16 cellular contexts compared by ENCODE assay signal in the genomic region with DNA sequence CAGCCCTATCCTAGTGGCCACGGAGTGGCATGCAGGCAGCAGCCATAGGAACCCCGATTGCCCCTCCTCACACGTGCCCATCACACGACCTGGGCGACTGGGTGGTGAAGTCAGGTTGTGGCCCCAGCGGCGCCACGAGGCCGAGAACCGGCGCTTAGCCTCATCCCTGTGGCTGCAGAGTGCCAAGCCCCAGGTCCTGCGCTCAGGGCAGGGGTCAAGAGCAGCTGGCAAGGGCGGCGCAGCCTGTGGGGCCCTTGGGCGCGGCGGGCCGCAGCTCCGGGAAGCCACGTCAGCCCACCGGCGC.
DNase-seq lines count a peak whose midpoint lies in the region; ATAC-seq and TF ChIP-seq lines count a peak whose summit lies in the region.
"Had no signal": no experiment of that assay in that cellular context is flagged by ENCODE, and none has a peak within 500 bp of the region (broad histone marks: within the 10 kb centered on the region; RNA-seq: fewer than 3 reads in every experiment).

No MANE protein-coding gene starts in this region.

- H4K12ac ChIP-seq in trophoblast cell (ENCODE audit: low read depth, low read length), result no peak overlapping the region

- BruUV-seq in Caco-2 (replicated peaks; lab: Mats Ljungman, UMichigan), result no TSS peak

- no peak overlapping the region for H3K4ac ChIP-seq in trophoblast cell (ENCODE audit: low read depth, low read length)

- H3K79me2 ChIP-seq in trophoblast cell (ENCODE audit: control insufficient read depth, insufficient read depth, low read length, poor library complexity), result no peaks in the 10 kb centered on the region
- no peaks in the 10 kb centered on the region for H3K79me2 ChIP-seq in osteoblast (ENCODE audit: insufficient read depth, low read length)

- H3K36me3 ChIP-seq in esophagus muscularis mucosa, result no peaks in the 10 kb centered on the region
- no peaks in the 10 kb centered on the region for H3K36me3 ChIP-seq in trophoblast cell (ENCODE audit: control insufficient read depth in 1 of 2, insufficient read depth in 2 of 2, low read length in 2 of 2)
- H3K36me3 ChIP-seq in Caco-2 (ENCODE audit: control insufficient read depth, insufficient read depth, low read length), result no peaks in the 10 kb centered on the region
- no peaks in the 10 kb centered on the region for H3K36me3 ChIP-seq in osteoblast (ENCODE audit: insufficient read depth, low read length)
- H3K36me3 ChIP-seq: BLaER1 treated with 17β-estradiol and CSF1 and Interleukin-3, amounts not matched to agents 10 nM and 100 nM had no signal

- H3K27me3 ChIP-seq in esophagus muscularis mucosa (peaks cover 0 to 34% (median 22%) of the 10 kb centered on the region in 4 donors), trophoblast cell (ENCODE audit: insufficient read depth, low read length) (peaks cover 20% of the 10 kb centered on the region), Caco-2 (replicated peaks; ENCODE audit: control insufficient read depth, insufficient read depth, low read length) (no peaks in the 10 kb centered on the region), osteoblast (ENCODE audit: insufficient read depth, low read length) (peaks cover 10% of the 10 kb centered on the region)
- H3K27me3 ChIP-seq: BLaER1 treated with 17β-estradiol and CSF1 and Interleukin-3, amounts not matched to agents 10 nM and 100 nM had no signal

- no peak for TF ChIP-seq POLR2A in esophagus muscularis mucosa (IDR thresholded peaks at IDR 0.05; ENCODE audit: low read depth)

- no peak overlapping the region for H3K27ac ChIP-seq in esophagus muscularis mucosa (replicated peaks in 1 of 4)
- H3K27ac ChIP-seq in trophoblast cell (ENCODE audit: low read depth, low read length), result no peak overlapping the region
- H3K27ac ChIP-seq in osteoblast (ENCODE audit: low read depth, low read length), result no peak overlapping the region
- H3K27ac ChIP-seq: BLaER1 treated with 17β-estradiol and CSF1 and Interleukin-3, amounts not matched to agents 10 nM and 100 nM had no signal

- H3K4me2 ChIP-seq in trophoblast cell (ENCODE audit: low read length) (peak overlapping the region; percentile 65), osteoblast (ENCODE audit: insufficient read depth, low read length) (no peak overlapping the region)
- H3K4me2 ChIP-seq: BLaER1 treated with 17β-estradiol and CSF1 and Interleukin-3, amounts not matched to agents 10 nM and 100 nM had no signal

- no peaks in the 10 kb centered on the region for H3K27me3 Mint-ChIP-seq in Caco-2 (ENCODE audit: insufficient read depth, unreplicated experiment)

- no peak overlapping the region for H3K23ac ChIP-seq in trophoblast cell (ENCODE audit: low read length)

- H2BK120ac ChIP-seq in trophoblast cell (ENCODE audit: insufficient read depth, low read length, poor library complexity), result no peak overlapping the region

- 17% methylated on average over 8 of the region's 22 CpGs for WGBS in esophagus muscularis mucosa
- no CpG with 5 or more reads among the region's 22 CpGs for WGBS in trophoblast cell (ENCODE audit: extremely low coverage, insufficient coverage, insufficient read length)

- H3K79me1 ChIP-seq in trophoblast cell (ENCODE audit: low read length), result no peaks in the 10 kb centered on the region

- CTCF ChIA-PET in Caco-2 (lab: Charles Lee), result no interaction called here

- H2BK12ac ChIP-seq in trophoblast cell (ENCODE audit: low read length), result no peak overlapping the region

- no peak overlapping the region for H3K14ac ChIP-seq in trophoblast cell (ENCODE audit: low read length)

- H2AFZ ChIP-seq in trophoblast cell (ENCODE audit: insufficient read depth, low read length, poor library complexity) (no peak overlapping the region), osteoblast (ENCODE audit: low read length) (no peak overlapping the region)

- intact Hi-C loops in esophagus muscularis mucosa (cut with DNase I), result no loop called here
- intact Hi-C loops in Caco-2 (cut with micrococcal nuclease; ENCODE audit: unreplicated experiment), result loop anchor here (5.0 kb wide), 1 partner anchor 173 kb away; no protein-coding TSS in a partner anchor

- no peak overlapping the region for H3K4me3 Mint-ChIP-seq in Caco-2 (ENCODE audit: unreplicated experiment)

- H3K27ac Mint-ChIP-seq in Caco-2 (ENCODE audit: unreplicated experiment), result no peak overlapping the region
- H3K27ac Mint-ChIP-seq: nephron had no signal

- no peak overlapping the region for H3K9ac ChIP-seq in trophoblast cell (ENCODE audit: low read length)
- H3K9ac ChIP-seq: BLaER1 treated with 17β-estradiol and CSF1 and Interleukin-3, amounts not matched to agents 10 nM and 100 nM had no signal

- H3K4me1 Mint-ChIP-seq in Caco-2 (ENCODE audit: low read depth, unreplicated experiment), result no peaks in the 10 kb centered on the region
- H3K4me1 Mint-ChIP-seq: nephron had no signal

- H2AK5ac ChIP-seq in trophoblast cell (ENCODE audit: low read length), result no peak overlapping the region

- POLR2A ChIA-PET in Caco-2 (lab: Charles Lee), result no interaction called here

- no peak overlapping the region for H4K8ac ChIP-seq in trophoblast cell (ENCODE audit: low read depth, low read length)

- TF ChIP-seq EP300 in esophagus muscularis mucosa (IDR thresholded peaks at IDR 0.05), result no peak

- no peak overlapping the region for H4K91ac ChIP-seq in trophoblast cell (ENCODE audit: low read depth, low read length)

- no peaks in the 10 kb centered on the region for H3K36me3 Mint-ChIP-seq in Caco-2 (ENCODE audit: insufficient read depth, unreplicated experiment)

- H3K9me3 ChIP-seq in esophagus muscularis mucosa (peaks cover 0 to 2% (median under 1%) of the 10 kb centered on the region in 4 donors), trophoblast cell (ENCODE audit: insufficient read depth, low read depth, low read length) (peaks cover 8% of the 10 kb centered on the region), Caco-2 (no peaks in the 10 kb centered on the region; the same call in 1 of the 2 replicates), osteoblast (ENCODE audit: low read depth, low read length) (no peaks in the 10 kb centered on the region)

- ATAC-seq in GM18502 (IDR thresholded peaks at IDR 0.05; ENCODE audit: poor library complexity, unreplicated experiment) (peak; percentile 8), HG03432 (IDR thresholded peaks at IDR 0.05; ENCODE audit: unreplicated experiment) (peak; percentile 5)

- H3K4me1 ChIP-seq in esophagus muscularis mucosa, result peaks cover 10 to 16% (median 15%) of the 10 kb centered on the region in 4 donors
- peaks cover 10% of the 10 kb centered on the region in 2 experiments for H3K4me1 ChIP-seq in trophoblast cell (ENCODE audit: control insufficient read depth in 1 of 2, insufficient read depth in 2 of 2, low read length in 2 of 2)
- H3K4me1 ChIP-seq in Caco-2, result no peaks in the 10 kb centered on the region
- no peaks in the 10 kb centered on the region for H3K4me1 ChIP-seq in osteoblast (ENCODE audit: insufficient read depth, low read length)
- H3K4me1 ChIP-seq: BLaER1 treated with 17β-estradiol and CSF1 and Interleukin-3, amounts not matched to agents 10 nM and 100 nM had no signal

- no peak overlapping the region for H3K18ac ChIP-seq in trophoblast cell (ENCODE audit: low read length)

- no peak for DNase-seq in esophagus muscularis mucosa (ENCODE audit: extremely low spot score)
- no peak for DNase-seq in trophoblast cell
- no peak for DNase-seq in Caco-2
- no peak for DNase-seq in SKM-1 (lab: John Stamatoyannopoulos, UW; ENCODE audit: unreplicated experiment)
- DNase-seq in NCI-H1436 (lab: John Stamatoyannopoulos, UW), result no peak
- DNase-seq in osteoblast (ENCODE audit: insufficient read length, low spot score, missing footprints), result no peak
- DNase-seq: activated CD4-positive, alpha-beta T cell treated with anti-CD3 and anti-CD28 coated beads, Interleukin-2, amount 50 U/mL, for 1 hour; activated gamma-delta T cell treated with Interleukin-2 at 50 U/mL for 16 hours; GOT3; KBM-7; NCI-H2029; NK-92 treated with Interleukin-12 subunit alpha and Interleukin-12 subunit beta, amount 100 ng/mL, for 24 hours had no signal

- TF ChIP-seq CTCF in esophagus muscularis mucosa (IDR thresholded peaks at IDR 0.05) (no peak), Caco-2 (IDR thresholded peaks at IDR 0.05; ENCODE audit: insufficient read depth in 1 of 2, low read depth in 1 of 2, low read length in 1 of 2, severe bottlenecking in 1 of 2, unreplicated experiment in 1 of 2) (no peak), osteoblast (IDR thresholded peaks at IDR 0.05; ENCODE audit: extremely low read depth, low read depth, low read length) (no peak)

- no peaks in the 10 kb centered on the region for H3K9me3 Mint-ChIP-seq in Caco-2 (ENCODE audit: unreplicated experiment)

- no peak overlapping the region for H2BK5ac ChIP-seq in trophoblast cell (ENCODE audit: low read depth, low read length, poor library complexity)

- H3K4me3 ChIP-seq in esophagus muscularis mucosa (peak overlapping the region; percentile 24 to 49 (median 34)), trophoblast cell (ENCODE audit: low read depth, low read length) (no peak overlapping the region), Caco-2 (ENCODE audit: low read depth, low read length) (no peak overlapping the region), osteoblast (ENCODE audit: insufficient read depth, low read length) (no peak overlapping the region)
- H3K4me3 ChIP-seq: BLaER1 treated with 17β-estradiol and CSF1 and Interleukin-3, amounts not matched to agents 10 nM and 100 nM had no signal

- H4K20me1 ChIP-seq in osteoblast (ENCODE audit: insufficient read depth, low read length), result no peaks in the 10 kb centered on the region
- H4K20me1 ChIP-seq: BLaER1 treated with 17β-estradiol and CSF1 and Interleukin-3, amounts not matched to agents 10 nM and 100 nM had no signal

Comparison
In these comparisons a context has a peak if more than half of its experiments do, and no peak if none do; other contexts are left out.
1. H3K4me3 ChIP-seq: peak in esophagus muscularis mucosa (4 of 4); none in trophoblast cell (single experiment), Caco-2 (single experiment) and osteoblast (single experiment).